Comparison of ENCODE assay signal across 8 cellular contexts in genomic region chr4:73127839-73128448, GRCh38. TPM values are rescaled to one million over a fixed set of nuclear protein-coding genes. Genes with fewer than 3 reads are reported as not detected.
DNase-seq lines count a peak whose midpoint lies in the region; ATAC-seq, FAIRE-seq and TF ChIP-seq lines count a peak whose summit lies in the region.

No MANE protein-coding gene starts in this region.

- H3K27ac Mint-ChIP-seq in natural killer cell (peak overlapping the region; percentile 1 to 56), memory B cell (no peak overlapping the region)
- H3K27ac Mint-ChIP-seq in natural killer cell treated with Interleukin-12 subunit alpha and Interleukin-12 subunit beta and Interleukin-15 and Interleukin-18, amount 100 ng/mL, for 72 hours = no peak overlapping the region
- H3K27ac Mint-ChIP-seq in activated CD4-positive, alpha-beta memory T cell treated with anti-CD3 and anti-CD28 coated beads, Interleukin-2, amount 10 ng/mL, durations not matched to agents 7 days and 5 days = no peak overlapping the region

- H3K9me3 ChIP-seq in neuronal stem cell (replicated peaks in 1 of 2; ENCODE audit: control insufficient read depth in 2 of 2, insufficient read depth in 1 of 2, low read depth in 1 of 2, low read length in 2 of 2) = no peaks in the 10 kb centered on the region

- no peak for FAIRE-seq in bronchial epithelial cell (lab: Jason Lieb, UNC)

- no peak overlapping the region for H2BK12ac ChIP-seq in neuronal stem cell (ENCODE audit: low read length)

- no CpG with 5 or more reads among the region's 3 CpGs for WGBS in neuronal stem cell (ENCODE audit: extremely low coverage in 2 of 2, insufficient read length in 2 of 2, insufficient replicate concordance in 1 of 2), 2 donors

- peak; percentile 11 for TF ChIP-seq CTCF in natural killer cell (IDR thresholded peaks at IDR 0.05)
- TF ChIP-seq CTCF in bronchial epithelial cell (IDR thresholded peaks at IDR 0.05; ENCODE audit: insufficient read depth, low read length, severe bottlenecking) = peak; percentile 22

- intact Hi-C loops in natural killer cell (cut with micrococcal nuclease) = loop anchor here (5.0 kb wide), 1 partner anchor 129 kb away; the partner anchor contains the start of gene ANKRD17

- H3K79me1 ChIP-seq in neuronal stem cell (ENCODE audit: low read depth, low read length) = no peaks in the 10 kb centered on the region

- CTCF ChIA-PET in activated CD4-positive, alpha-beta memory T cell treated with anti-CD3 and anti-CD28 coated beads, Interleukin-2, amount 10 ng/mL, durations not matched to agents 7 days and 5 days (lab: Charles Lee) = interaction anchor here (1.2 to 3.3 kb wide), 4 partner anchors 10 to 129 kb away, joined by 3 to 26 read pairs (median 6); partner anchors contain the start of gene ANKRD17

- no peaks in the 10 kb centered on the region for H3K27me3 ChIP-seq in bronchial epithelial cell (ENCODE audit: control insufficient read depth, insufficient read depth, low read length)
- no peaks in the 10 kb centered on the region for H3K27me3 ChIP-seq in neuronal stem cell (ENCODE audit: control insufficient read depth in 3 of 3, insufficient read depth in 3 of 3, low read depth in 1 of 3, low read length in 3 of 3)

- H2BK120ac ChIP-seq in neuronal stem cell (ENCODE audit: low read depth, low read length) = no peak overlapping the region

- H4K8ac ChIP-seq in neuronal stem cell (ENCODE audit: low read depth, low read length) = no peak overlapping the region

- H3K4me3 ChIP-seq in bronchial epithelial cell (ENCODE audit: low read depth, low read length) (no peak overlapping the region), neuronal stem cell (ENCODE audit: low read length in 2 of 2) (no peak overlapping the region)

- H3K4me1 ChIP-seq in neuronal stem cell (ENCODE audit: control insufficient read depth in 2 of 2, insufficient read depth in 1 of 2, low read depth in 1 of 2, low read length in 2 of 2) = no peaks in the 10 kb centered on the region

- ATAC-seq in natural killer cell = peak in 2 of 3 donors; percentile 54 to 56
- ATAC-seq in natural killer cell treated with Interleukin-12 subunit alpha and Interleukin-12 subunit beta and Interleukin-15 and Interleukin-18, amount 100 ng/mL, for 72 hours = no peak
- ATAC-seq in memory B cell (ENCODE audit: low read depth) = peak; percentile 62

- H3K18ac ChIP-seq in neuronal stem cell (ENCODE audit: low read length) = no peak overlapping the region

- no peak overlapping the region for H2AK5ac ChIP-seq in neuronal stem cell (ENCODE audit: low read depth, low read length)

- H2BK5ac ChIP-seq in neuronal stem cell (ENCODE audit: low read length) = no peak overlapping the region

- H3K4me1 Mint-ChIP-seq in natural killer cell (peaks cover 0 to 10% of the 10 kb centered on the region in 2 donors), memory B cell (no peaks in the 10 kb centered on the region)
- H3K4me1 Mint-ChIP-seq in natural killer cell treated with Interleukin-12 subunit alpha and Interleukin-12 subunit beta and Interleukin-15 and Interleukin-18, amount 100 ng/mL, for 72 hours (ENCODE audit: low read depth in 2 of 2) = peaks cover 0 to 3% of the 10 kb centered on the region in 2 donors
- peaks cover 2% of the 10 kb centered on the region for H3K4me1 Mint-ChIP-seq in activated CD4-positive, alpha-beta memory T cell treated with anti-CD3 and anti-CD28 coated beads, Interleukin-2, amount 10 ng/mL, durations not matched to agents 7 days and 5 days

- H3K9ac ChIP-seq in neuronal stem cell (ENCODE audit: low read depth, low read length, poor library complexity) = no peak overlapping the region

- H3K4me3 Mint-ChIP-seq in natural killer cell = no peak overlapping the region
- no peak overlapping the region for H3K4me3 Mint-ChIP-seq in natural killer cell treated with Interleukin-12 subunit alpha and Interleukin-12 subunit beta and Interleukin-15 and Interleukin-18, amount 100 ng/mL, for 72 hours
- H3K4me3 Mint-ChIP-seq in memory B cell = no peak overlapping the region
- no peak overlapping the region for H3K4me3 Mint-ChIP-seq in activated CD4-positive, alpha-beta memory T cell treated with anti-CD3 and anti-CD28 coated beads, Interleukin-2, amount 10 ng/mL, durations not matched to agents 7 days and 5 days

- no peaks in the 10 kb centered on the region for H3K27me3 Mint-ChIP-seq in natural killer cell (ENCODE audit: low read depth in 2 of 2)
- no peaks in the 10 kb centered on the region for H3K27me3 Mint-ChIP-seq in natural killer cell treated with Interleukin-12 subunit alpha and Interleukin-12 subunit beta and Interleukin-15 and Interleukin-18, amount 100 ng/mL, for 72 hours
- no peaks in the 10 kb centered on the region for H3K27me3 Mint-ChIP-seq in memory B cell
- no peaks in the 10 kb centered on the region for H3K27me3 Mint-ChIP-seq in activated CD4-positive, alpha-beta memory T cell treated with anti-CD3 and anti-CD28 coated beads, Interleukin-2, amount 10 ng/mL, durations not matched to agents 7 days and 5 days

- no peaks in the 10 kb centered on the region for H3K9me3 Mint-ChIP-seq in natural killer cell
- H3K9me3 Mint-ChIP-seq in natural killer cell treated with Interleukin-12 subunit alpha and Interleukin-12 subunit beta and Interleukin-15 and Interleukin-18, amount 100 ng/mL, for 72 hours = no peaks in the 10 kb centered on the region
- H3K9me3 Mint-ChIP-seq in memory B cell = no peaks in the 10 kb centered on the region
- no peaks in the 10 kb centered on the region for H3K9me3 Mint-ChIP-seq in activated CD4-positive, alpha-beta memory T cell treated with anti-CD3 and anti-CD28 coated beads, Interleukin-2, amount 10 ng/mL, durations not matched to agents 7 days and 5 days

- POLR2A ChIA-PET in activated CD4-positive, alpha-beta memory T cell treated with anti-CD3 and anti-CD28 coated beads, Interleukin-2, amount 10 ng/mL, durations not matched to agents 7 days and 5 days (lab: Charles Lee) = interaction anchor here (0.6 to 2.0 kb wide), 3 partner anchors 59 to 131 kb away, joined by 3 to 7 read pairs (median 5); partner anchors contain the start of genes ANKRD17 and COX18

- H4K91ac ChIP-seq in neuronal stem cell (ENCODE audit: low read depth, low read length, poor library complexity) = no peak overlapping the region

- no peak overlapping the region for H3K23ac ChIP-seq in neuronal stem cell (ENCODE audit: low read depth, low read length, poor library complexity)

- no peak overlapping the region for H3K4ac ChIP-seq in neuronal stem cell (ENCODE audit: low read length)

- no peak overlapping the region for H2AFZ ChIP-seq in neuronal stem cell (ENCODE audit: low read length)

- in situ Hi-C loops in KBM-7 (cut with MboI; ENCODE audit: low pct_unique_long_range_greater_than_20kb, low sequenced_read_pairs) = no loop called here

- H3K4me2 ChIP-seq in neuronal stem cell (ENCODE audit: insufficient read depth, low read length, poor library complexity, severe bottlenecking) = no peak overlapping the region

- H2BK15ac ChIP-seq in neuronal stem cell (ENCODE audit: low read length) = no peak overlapping the region

- DNase-seq in natural killer cell = no peak
- DNase-seq in natural killer cell treated with Interleukin-12 subunit alpha and Interleukin-12 subunit beta and Interleukin-15 and Interleukin-18, amount 100 ng/mL, for 72 hours (ENCODE audit: low spot score) = no peak
- peak; percentile 30 for DNase-seq in KBM-7
- peak; percentile 12 for DNase-seq in bronchial epithelial cell (ENCODE audit: low read depth)
- DNase-seq in memory B cell (ENCODE audit: low spot score in 2 of 2) = no peak
- no peak for DNase-seq in activated CD4-positive, alpha-beta memory T cell treated with anti-CD3 and anti-CD28 coated beads, Interleukin-2, amount 10 ng/mL, durations not matched to agents 7 days and 5 days
- DNase-seq in neuronal stem cell (ENCODE audit: low spot score) = no peak
- no peak for DNase-seq in NCI-H1694 (lab: John Stamatoyannopoulos, UW)

- H3K36me3 ChIP-seq in bronchial epithelial cell (ENCODE audit: control insufficient read depth, insufficient read depth, low read length) (peaks cover 4% of the 10 kb centered on the region), neuronal stem cell (replicated peaks in 1 of 2; ENCODE audit: control insufficient read depth in 2 of 2, insufficient read depth in 2 of 2, low read length in 2 of 2) (peaks cover 8 to 97% of the 10 kb centered on the region in 2 donors)

- no peak overlapping the region for H3K27ac ChIP-seq in neuronal stem cell (replicated peaks; ENCODE audit: low read length)

- no peak overlapping the region for H3K14ac ChIP-seq in neuronal stem cell (ENCODE audit: low read length)

- peaks cover 11% of the 10 kb centered on the region for H3K36me3 Mint-ChIP-seq in natural killer cell
- H3K36me3 Mint-ChIP-seq in natural killer cell treated with Interleukin-12 subunit alpha and Interleukin-12 subunit beta and Interleukin-15 and Interleukin-18, amount 100 ng/mL, for 72 hours = peaks cover 6% of the 10 kb centered on the region
- peaks cover 7% of the 10 kb centered on the region for H3K36me3 Mint-ChIP-seq in memory B cell
- peaks cover 32% of the 10 kb centered on the region for H3K36me3 Mint-ChIP-seq in activated CD4-positive, alpha-beta memory T cell treated with anti-CD3 and anti-CD28 coated beads, Interleukin-2, amount 10 ng/mL, durations not matched to agents 7 days and 5 days (ENCODE audit: low read depth)

RNA-seq across cellular contexts. Expression of gene COX18, which starts 58.4 kb away (rescaled TPM):
- 10 to 100 TPM in 1 of 3 donors, 1 to 10 TPM in 2; 9.6 to 10.3 (median 9.7) TPM for total RNA-seq in natural killer cell
- total RNA-seq in natural killer cell treated with Interleukin-12 subunit alpha and Interleukin-12 subunit beta and Interleukin-15 and Interleukin-18, amount 100 ng/mL, for 72 hours = 10 to 100 TPM; 12.7 to 16.6 TPM
- 15.1 and 16.8 TPM in 2 replicates for total RNA-seq in bronchial epithelial cell
- total RNA-seq in activated CD4-positive, alpha-beta memory T cell treated with anti-CD3 and anti-CD28 coated beads, Interleukin-2, amount 10 ng/mL, durations not matched to agents 7 days and 5 days = 10 to 100 TPM; 14.5 to 14.9 TPM
- 17.7 TPM for polyA plus RNA-seq in neuronal stem cell (2013, experiment 1 of 2)
- 18.1 TPM for polyA plus RNA-seq in neuronal stem cell (2013, experiment 2 of 2)

Comparison
In these comparisons a context has a peak if more than half of its experiments do, and no peak if none do; other contexts are left out.
1. ATAC-seq: peak in natural killer cell (2 of 3) and memory B cell (single experiment); none in natural killer cell treated with Interleukin-12 subunit alpha and Interleukin-12 subunit beta and Interleukin-15 and Interleukin-18, amount 100 ng/mL, for 72 hours (0 of 2).
2. H3K27ac Mint-ChIP-seq: peak in natural killer cell (2 of 2); none in natural killer cell treated with Interleukin-12 subunit alpha and Interleukin-12 subunit beta and Interleukin-15 and Interleukin-18, amount 100 ng/mL, for 72 hours (0 of 2), memory B cell (single experiment) and activated CD4-positive, alpha-beta memory T cell treated with anti-CD3 and anti-CD28 coated beads, Interleukin-2, amount 10 ng/mL, durations not matched to agents 7 days and 5 days (single experiment).
3. DNase-seq: peak in KBM-7 (single experiment) and bronchial epithelial cell (single experiment); none in natural killer cell (single experiment), natural killer cell treated with Interleukin-12 subunit alpha and Interleukin-12 subunit beta and Interleukin-15 and Interleukin-18, amount 100 ng/mL, for 72 hours (single experiment), memory B cell (0 of 2), activated CD4-positive, alpha-beta memory T cell treated with anti-CD3 and anti-CD28 coated beads, Interleukin-2, amount 10 ng/mL, durations not matched to agents 7 days and 5 days (single experiment), neuronal stem cell (single experiment) and NCI-H1694 (single experiment).